Comparison of ENCODE assay signal across 21 cellular contexts in genomic region chr7:83861-84632, GRCh38.
"Had no signal": no experiment of that assay in that cellular context is flagged by ENCODE, and none has a peak within 500 bp of the region (broad histone marks: within the 10 kb centered on the region; RNA-seq: fewer than 3 reads in every experiment).

No MANE protein-coding gene starts in this region.

- H3K36me3 Mint-ChIP-seq: activated naive CD8-positive, alpha-beta T cell treated with anti-CD3 and anti-CD28 coated beads, Interleukin-2, amount 10 ng/mL, durations not matched to agents 7 days and 5 days; brain had no signal

- DNase-seq: activated CD4-positive, alpha-beta T cell treated with anti-CD3 and anti-CD28 coated beads for 1 hour; activated CD4-positive, alpha-beta T cell treated with anti-CD3 and anti-CD28 coated beads, Interleukin-2, amount 50 U/mL, for 48 hours; activated naive CD4-positive, alpha-beta T cell; activated naive CD8-positive, alpha-beta T cell treated with anti-CD3 and anti-CD28 coated beads, Interleukin-2, amount 10 ng/mL, durations not matched to agents 7 days and 5 days; cortex of kidney; effector CD4-positive, alpha-beta T cell; esophagus squamous epithelium; hypothalamus; midbrain; retina; T-helper 1 cell; T1000; trophoblast cell had no signal

- H3K9me3 Mint-ChIP-seq: activated naive CD8-positive, alpha-beta T cell treated with anti-CD3 and anti-CD28 coated beads, Interleukin-2, amount 10 ng/mL, durations not matched to agents 7 days and 5 days; central memory CD8-positive, alpha-beta T cell; stimulated activated naive CD8-positive, alpha-beta T cell treated with anti-CD3 and anti-CD28 coated beads, Interleukin-15, Interleukin-2, amounts not matched to agents 100 ng/mL and 50 ng/mL, for 24 hours had no signal

- H3K4me3 Mint-ChIP-seq: activated naive CD8-positive, alpha-beta T cell treated with anti-CD3 and anti-CD28 coated beads, Interleukin-2, amount 10 ng/mL, durations not matched to agents 7 days and 5 days; brain; central memory CD8-positive, alpha-beta T cell; stimulated activated naive CD8-positive, alpha-beta T cell treated with anti-CD3 and anti-CD28 coated beads, Interleukin-15, Interleukin-2, amounts not matched to agents 100 ng/mL and 50 ng/mL, for 24 hours had no signal

- H3K36me3 ChIP-seq: esophagus squamous epithelium, suprapubic skin had no signal

- ATAC-seq: SK-N-SH treated with all-trans-retinoic acid at 6 μM for 48 hours had no signal

- H3K4me1 Mint-ChIP-seq: central memory CD8-positive, alpha-beta T cell had no signal

- H3K9me3 ChIP-seq: esophagus squamous epithelium, suprapubic skin had no signal

- H3K4me3 ChIP-seq: esophagus squamous epithelium, lung, smooth muscle cell, suprapubic skin had no signal

- H3K27ac Mint-ChIP-seq: activated naive CD8-positive, alpha-beta T cell treated with anti-CD3 and anti-CD28 coated beads, Interleukin-2, amount 10 ng/mL, durations not matched to agents 7 days and 5 days; stimulated activated naive CD8-positive, alpha-beta T cell treated with anti-CD3 and anti-CD28 coated beads, Interleukin-15, Interleukin-2, amounts not matched to agents 100 ng/mL and 50 ng/mL, for 24 hours had no signal

- H3K27me3 Mint-ChIP-seq: activated naive CD8-positive, alpha-beta T cell treated with anti-CD3 and anti-CD28 coated beads, Interleukin-2, amount 10 ng/mL, durations not matched to agents 7 days and 5 days; stimulated activated naive CD8-positive, alpha-beta T cell treated with anti-CD3 and anti-CD28 coated beads, Interleukin-15, Interleukin-2, amounts not matched to agents 100 ng/mL and 50 ng/mL, for 24 hours had no signal

- H3K4me2 ChIP-seq: smooth muscle cell had no signal

- H3K27ac ChIP-seq: esophagus squamous epithelium, suprapubic skin, VCaP had no signal
